ENCODE assay signal across 9 cellular contexts in the genomic region with DNA sequence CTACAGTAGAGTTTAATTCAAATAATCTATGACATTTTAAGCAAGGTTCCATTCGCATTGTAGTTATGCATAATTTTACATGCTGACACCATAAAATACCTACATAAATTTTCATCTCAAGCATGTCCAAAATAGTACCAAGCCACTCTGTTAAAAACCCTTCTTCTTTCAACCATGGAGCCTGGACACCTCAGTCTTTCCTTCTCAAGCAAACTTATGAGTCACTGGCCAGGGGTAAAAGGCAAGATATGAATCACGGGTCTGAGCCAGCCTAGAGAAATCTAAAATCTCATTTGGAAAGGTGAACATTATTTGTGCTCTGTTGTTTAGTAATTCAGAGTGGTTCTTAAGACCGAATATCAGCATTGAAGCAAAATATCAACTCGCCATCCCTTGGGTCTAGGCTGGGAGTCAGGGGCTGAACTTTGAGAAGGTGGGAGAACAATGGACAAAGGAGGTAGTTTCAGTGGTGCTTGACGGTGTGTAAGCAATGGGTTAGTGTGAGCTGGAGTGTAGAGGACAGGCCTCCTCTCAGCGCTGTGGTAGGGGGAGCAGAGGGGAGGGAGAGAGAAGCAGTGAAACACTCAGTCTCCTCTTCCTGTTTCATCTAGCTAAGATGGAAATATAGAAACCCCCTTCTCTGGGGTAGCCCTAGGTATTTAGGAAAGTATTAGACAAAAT. TPM values are rescaled to one million over a fixed set of nuclear protein-coding genes. Genes with fewer than 3 reads are reported as not detected.
DNase-seq lines count a peak whose midpoint lies in the region; ATAC-seq and TF ChIP-seq lines count a peak whose summit lies in the region.
"Had no signal": no experiment of that assay in that cellular context is flagged by ENCODE, and none has a peak within 500 bp of the region (broad histone marks: within the 10 kb centered on the region; RNA-seq: fewer than 3 reads in every experiment).

No MANE protein-coding gene starts in this region.

- peak; percentile 84 for ATAC-seq in GM21528 (IDR thresholded peaks at IDR 0.05; ENCODE audit: low FRiP score, unreplicated experiment)
- ATAC-seq in HG03439 (IDR thresholded peaks at IDR 0.05; ENCODE audit: unreplicated experiment): peak; percentile 87
- ATAC-seq in activated T-cell treated with anti-CD3 and anti-CD28 coated beads, Interleukin-2, amount 50 U/mL, for 4 hours: no peak

- H3K9me3 Mint-ChIP-seq in activated T-cell treated with anti-CD3 and anti-CD28 coated beads, Interleukin-2, amount 50 U/mL, for 4 hours: no peaks in the 10 kb centered on the region
- H3K9me3 Mint-ChIP-seq: activated naive CD4-positive, alpha-beta T cell treated with anti-CD3 and anti-CD28 coated beads, Interleukin-2, amount 50 U/mL, for 24 hours had no signal

- TF ChIP-seq CTCF in GM13976 (IDR thresholded peaks at IDR 0.05; ENCODE audit: borderline replicate concordance, control extremely low read depth, extremely low read depth, insufficient read depth, missing control alignments): no peak
- TF ChIP-seq CTCF in fibroblast of the aortic adventitia (IDR thresholded peaks at IDR 0.05; ENCODE audit: insufficient read depth, low read length): no peak

- H3K4me1 Mint-ChIP-seq in activated T-cell treated with anti-CD3 and anti-CD28 coated beads, Interleukin-2, amount 50 U/mL, for 4 hours (ENCODE audit: low read depth): peaks cover 3% of the 10 kb centered on the region

- DNase-seq in GM13976 (ENCODE audit: low spot score) (peak; percentile 42), fibroblast of the aortic adventitia (ENCODE audit: low read depth) (peak; percentile 58), pons (ENCODE audit: low spot score) (no peak)
- DNase-seq in stimulated activated naive CD4-positive, alpha-beta T cell (lab: John Stamatoyannopoulos, UW): no peak
- no peak for DNase-seq in activated T-cell treated with anti-CD3 and anti-CD28 coated beads, Interleukin-2, amount 50 U/mL, for 4 hours
- DNase-seq in central memory CD4-positive, alpha-beta T cell: no peak

- no peaks in the 10 kb centered on the region for H3K36me3 Mint-ChIP-seq in activated T-cell treated with anti-CD3 and anti-CD28 coated beads, Interleukin-2, amount 50 U/mL, for 4 hours (ENCODE audit: insufficient read depth)
- H3K36me3 Mint-ChIP-seq: activated naive CD4-positive, alpha-beta T cell treated with anti-CD3 and anti-CD28 coated beads, Interleukin-2, amount 50 U/mL, for 24 hours had no signal

- H3K27me3 Mint-ChIP-seq in activated T-cell treated with anti-CD3 and anti-CD28 coated beads, Interleukin-2, amount 50 U/mL, for 4 hours (ENCODE audit: low read depth): peaks cover 22% of the 10 kb centered on the region

- H3K4me3 Mint-ChIP-seq in activated T-cell treated with anti-CD3 and anti-CD28 coated beads, Interleukin-2, amount 50 U/mL, for 4 hours: no peak overlapping the region
- H3K4me3 Mint-ChIP-seq: activated naive CD4-positive, alpha-beta T cell treated with anti-CD3 and anti-CD28 coated beads, Interleukin-2, amount 50 U/mL, for 24 hours had no signal

- in situ Hi-C loops in GM13976 (cut with MboI; ENCODE audit: low sequenced_read_pairs, unreplicated experiment): no loop called here

- H3K4me3 ChIP-seq in fibroblast of the aortic adventitia (ENCODE audit: low read depth, low read length): no peak overlapping the region

RNA-seq across cellular contexts. Expression of gene GPAM, which starts 19.1 kb away (rescaled TPM):
- 8.6 and 10.9 TPM in 2 replicates for total RNA-seq in fibroblast of the aortic adventitia (ENCODE audit: low replicate concordance)
- total RNA-seq in activated T-cell treated with anti-CD3 and anti-CD28 coated beads, Interleukin-2, amount 50 U/mL, for 4 hours: 10 to 100 TPM; 10.4 to 13.2 (median 12.1) TPM

Comparison
In these comparisons a context has a peak if more than half of its experiments do, and no peak if none do; other contexts are left out.
1. DNase-seq: peak in GM13976 (single experiment) and fibroblast of the aortic adventitia (single experiment); none in stimulated activated naive CD4-positive, alpha-beta T cell (0 of 6), pons (single experiment), activated T-cell treated with anti-CD3 and anti-CD28 coated beads, Interleukin-2, amount 50 U/mL, for 4 hours (single experiment) and central memory CD4-positive, alpha-beta T cell (single experiment).
2. ATAC-seq: peak in GM21528 (single experiment) and HG03439 (single experiment); none in activated T-cell treated with anti-CD3 and anti-CD28 coated beads, Interleukin-2, amount 50 U/mL, for 4 hours (0 of 2).